In genomic region chr2:32366595-32366994, GRCh38 we compare ENCODE assay signal across 32 cellular contexts.
"Had no signal": no experiment of that assay in that cellular context is flagged by ENCODE, and none has a peak within 500 bp of the region (broad histone marks: within the 10 kb centered on the region; RNA-seq: fewer than 3 reads in every experiment).

No MANE protein-coding gene starts in this region.

- DNase-seq: activated CD4-positive, alpha-beta T cell treated with anti-CD3 and anti-CD28 coated beads, Interleukin-2, amount 10 ng/mL, durations not matched to agents 24 days and 14 days; activated CD4-positive, CD25-positive, alpha-beta regulatory T cell treated with anti-CD3 and anti-CD28 coated beads, Interleukin-2, amount 50 U/mL, for 72 hours; activated CD8-positive, alpha-beta memory T cell treated with anti-CD3 and anti-CD28 coated beads, Interleukin-2, amount 10 ng/mL, durations not matched to agents 7 days and 5 days; activated CD8-positive, alpha-beta T cell treated with anti-CD3 and anti-CD28 coated beads for 36 hours; activated effector memory CD4-positive, alpha-beta T cell treated with anti-CD3 and anti-CD28 coated beads, Interleukin-2, amount 50 U/mL, for 16 hours; activated naive CD4-positive, alpha-beta T cell treated with anti-CD3 and anti-CD28 coated beads for 36 hours; activated naive CD8-positive, alpha-beta T cell treated with anti-CD3 and anti-CD28 coated beads for 36 hours; adrenal gland; aorta; body of pancreas; endodermal cell; foreskin fibroblast; heart left ventricle; hypothalamus; immature natural killer cell; lower lobe of right lung; mesendoderm; stimulated activated CD4-positive, alpha-beta T cell treated with anti-CD3 and anti-CD28 coated beads, Interleukin-12 subunit alpha, Interleukin-12 subunit beta, amount 100 ng/mL, for 4 hours; stimulated activated CD4-positive, alpha-beta T cell treated with anti-CD3 and anti-CD28 coated beads, Interleukin-4, amount 100 ng/mL, for 1 hour; stimulated activated naive CD8-positive, alpha-beta T cell treated with anti-CD3 and anti-CD28 coated beads, Interleukin-15, amount 100 ng/mL, for 72 hours; SW 1271; T1000; thyroid gland; WERI-Rb-1 had no signal

- H3K9me3 ChIP-seq: adrenal gland, body of pancreas, heart left ventricle, lower lobe of right lung, thyroid gland had no signal

- ATAC-seq: activated CD8-positive, alpha-beta memory T cell treated with anti-CD3 and anti-CD28 coated beads, Interleukin-2, amount 10 ng/mL, durations not matched to agents 7 days and 5 days; activated CD8-positive, alpha-beta T cell treated with anti-CD3 and anti-CD28 coated beads for 36 hours; body of pancreas; esophagus mucosa; heart left ventricle; left lobe of liver; lower lobe of right lung; sciatic nerve; stimulated activated naive CD8-positive, alpha-beta T cell treated with anti-CD3 and anti-CD28 coated beads, Interleukin-15, amount 100 ng/mL, for 72 hours had no signal

- H3K27me3 ChIP-seq: adrenal gland, body of pancreas, cardiac muscle cell, heart left ventricle, thyroid gland had no signal

- H3K27ac Mint-ChIP-seq: activated CD4-positive, alpha-beta T cell treated with anti-CD3 and anti-CD28 coated beads, Interleukin-2, amount 10 ng/mL, durations not matched to agents 24 days and 14 days; activated CD8-positive, alpha-beta memory T cell treated with anti-CD3 and anti-CD28 coated beads, Interleukin-2, amount 10 ng/mL, durations not matched to agents 7 days and 5 days; activated CD8-positive, alpha-beta T cell treated with anti-CD3 and anti-CD28 coated beads for 36 hours; activated naive CD4-positive, alpha-beta T cell treated with anti-CD3 and anti-CD28 coated beads for 36 hours; activated naive CD8-positive, alpha-beta T cell treated with anti-CD3 and anti-CD28 coated beads for 36 hours; immature natural killer cell; T-helper 1 cell treated with Interleukin-12 subunit alpha and Interleukin-12 subunit beta and Interleukin-4 antibody, amounts not matched to agents 30 μg/mL and 1 μg/mL, for 36 hours had no signal

- H3K4me3 Mint-ChIP-seq: activated CD4-positive, alpha-beta T cell treated with anti-CD3 and anti-CD28 coated beads, Interleukin-2, amount 10 ng/mL, durations not matched to agents 24 days and 14 days; activated CD8-positive, alpha-beta memory T cell treated with anti-CD3 and anti-CD28 coated beads, Interleukin-2, amount 10 ng/mL, durations not matched to agents 7 days and 5 days; activated CD8-positive, alpha-beta T cell treated with anti-CD3 and anti-CD28 coated beads for 36 hours; activated naive CD4-positive, alpha-beta T cell treated with anti-CD3 and anti-CD28 coated beads for 36 hours; activated naive CD8-positive, alpha-beta T cell treated with anti-CD3 and anti-CD28 coated beads for 36 hours; endodermal cell; nephron; stimulated activated naive CD8-positive, alpha-beta T cell treated with anti-CD3 and anti-CD28 coated beads, Interleukin-15, amount 100 ng/mL, for 72 hours; T-helper 1 cell treated with Interleukin-12 subunit alpha and Interleukin-12 subunit beta and Interleukin-4 antibody, amounts not matched to agents 30 μg/mL and 1 μg/mL, for 36 hours had no signal

- H3K36me3 ChIP-seq: adrenal gland, cardiac muscle cell, heart left ventricle, lower lobe of right lung, thyroid gland had no signal

- H3K27me3 Mint-ChIP-seq: activated CD4-positive, alpha-beta T cell treated with anti-CD3 and anti-CD28 coated beads, Interleukin-2, amount 10 ng/mL, durations not matched to agents 24 days and 14 days; activated CD8-positive, alpha-beta memory T cell treated with anti-CD3 and anti-CD28 coated beads, Interleukin-2, amount 10 ng/mL, durations not matched to agents 7 days and 5 days; activated CD8-positive, alpha-beta T cell treated with anti-CD3 and anti-CD28 coated beads for 36 hours; activated naive CD8-positive, alpha-beta T cell treated with anti-CD3 and anti-CD28 coated beads for 36 hours; progenitor cell of endocrine pancreas; stimulated activated naive CD8-positive, alpha-beta T cell treated with anti-CD3 and anti-CD28 coated beads, Interleukin-15, amount 100 ng/mL, for 72 hours had no signal

- H3K9me3 Mint-ChIP-seq: activated CD4-positive, alpha-beta T cell treated with anti-CD3 and anti-CD28 coated beads, Interleukin-2, amount 10 ng/mL, durations not matched to agents 24 days and 14 days; activated naive CD4-positive, alpha-beta T cell treated with anti-CD3 and anti-CD28 coated beads for 36 hours; immature natural killer cell; nephron; stimulated activated naive CD8-positive, alpha-beta T cell treated with anti-CD3 and anti-CD28 coated beads, Interleukin-15, amount 100 ng/mL, for 72 hours; T-helper 1 cell treated with Interleukin-12 subunit alpha and Interleukin-12 subunit beta and Interleukin-4 antibody, amounts not matched to agents 30 μg/mL and 1 μg/mL, for 36 hours had no signal

- H3K4me3 ChIP-seq: adrenal gland, body of pancreas, cardiac muscle cell, heart left ventricle, lower lobe of right lung, skin epidermis, thyroid gland had no signal

- H3K27ac ChIP-seq: adrenal gland, body of pancreas, cardiac muscle cell, heart left ventricle, lower lobe of right lung, skin epidermis, thyroid gland, WERI-Rb-1 had no signal
